8 cellular contexts compared by ENCODE assay signal in the genomic region with DNA sequence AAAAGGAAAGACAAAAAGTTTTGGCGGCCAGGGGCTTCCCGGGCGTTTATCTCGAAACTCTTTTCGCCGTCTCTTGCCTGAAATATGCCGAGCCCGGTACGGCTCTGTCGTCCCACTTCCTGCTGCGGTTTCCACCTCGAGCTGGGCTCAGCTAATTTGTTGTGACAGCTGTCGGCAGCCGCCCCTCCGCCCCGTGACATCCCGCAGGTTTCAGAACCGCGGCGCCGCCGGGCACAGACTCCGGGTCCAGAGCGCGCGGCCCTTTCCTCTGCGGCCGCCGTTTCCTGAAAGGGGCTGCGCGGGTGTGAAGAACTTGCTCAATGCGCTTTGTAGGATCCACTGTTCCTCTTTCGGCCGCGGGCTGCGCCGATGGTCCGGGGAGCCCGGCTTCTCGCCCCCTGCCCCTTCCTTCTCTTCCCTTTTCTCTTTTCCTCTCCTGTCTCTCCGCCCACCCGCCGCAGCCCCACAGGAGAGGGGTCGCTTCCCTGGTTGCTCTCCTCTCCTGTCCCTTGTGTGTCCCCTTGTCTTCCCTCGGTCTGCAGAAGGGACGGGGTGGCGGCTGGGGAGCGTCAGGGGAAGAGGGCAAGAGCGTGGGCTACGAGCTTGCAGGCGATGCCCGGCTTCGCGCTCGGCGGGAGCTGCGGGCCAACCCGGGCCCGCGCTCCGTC. TPM values are rescaled to one million over a fixed set of nuclear protein-coding genes. Genes with fewer than 3 reads are reported as not detected.
DNase-seq lines count a peak whose midpoint lies in the region; ATAC-seq and TF ChIP-seq lines count a peak whose summit lies in the region.

No MANE protein-coding gene starts in this region.

- ATAC-seq in HG02610 (IDR thresholded peaks at IDR 0.05; ENCODE audit: unreplicated experiment) = peak; percentile 46

- no peaks in the 10 kb centered on the region for H3K27me3 Mint-ChIP-seq in activated CD4-positive, alpha-beta T cell treated with anti-CD3 and anti-CD28 coated beads, Interleukin-2, amount 10 ng/mL, durations not matched to agents 7 days and 5 days

- DNase-seq in GM13977 (ENCODE audit: low spot score) (peak; percentile 90), NCI-H1105 (lab: John Stamatoyannopoulos, UW) (peak; percentile 5), dermis blood vessel endothelial cell (peak; percentile 61), lung microvascular endothelial cell (ENCODE audit: low read depth in 2 of 2) (peak; percentile 70 to 82), NCI-H2196 treated with DMSO at 0.1 percent for 48 hours (lab: John Stamatoyannopoulos, UW; ENCODE audit: unreplicated experiment) (no peak)
- peak; percentile 95 for DNase-seq in activated CD4-positive, alpha-beta T cell treated with anti-CD3 and anti-CD28 coated beads, Interleukin-2, amount 10 ng/mL, durations not matched to agents 7 days and 5 days
- peak; percentile 73 for DNase-seq in stimulated activated CD8-positive, alpha-beta memory T cell treated with anti-CD3 and anti-CD28 coated beads, Interleukin-15, amount 100 ng/mL, for 1 hour (ENCODE audit: low read depth)

- no peak for TF ChIP-seq CTCF in GM13977 (IDR thresholded peaks at IDR 0.05; ENCODE audit: extremely low read depth, insufficient read depth, missing control alignments)

- peaks cover 26% of the 10 kb centered on the region for H3K36me3 Mint-ChIP-seq in activated CD4-positive, alpha-beta T cell treated with anti-CD3 and anti-CD28 coated beads, Interleukin-2, amount 10 ng/mL, durations not matched to agents 7 days and 5 days (ENCODE audit: low read depth)

- in situ Hi-C loops in GM13977 (cut with MboI; ENCODE audit: low pct_unique_long_range_greater_than_20kb, low sequenced_read_pairs, unreplicated experiment) = no loop called here

- H3K4me1 Mint-ChIP-seq in activated CD4-positive, alpha-beta T cell treated with anti-CD3 and anti-CD28 coated beads, Interleukin-2, amount 10 ng/mL, durations not matched to agents 7 days and 5 days = peaks cover 61% of the 10 kb centered on the region

- peak overlapping the region; percentile 88 for H3K4me3 Mint-ChIP-seq in activated CD4-positive, alpha-beta T cell treated with anti-CD3 and anti-CD28 coated beads, Interleukin-2, amount 10 ng/mL, durations not matched to agents 7 days and 5 days

- H3K27ac Mint-ChIP-seq in activated CD4-positive, alpha-beta T cell treated with anti-CD3 and anti-CD28 coated beads, Interleukin-2, amount 10 ng/mL, durations not matched to agents 7 days and 5 days = peak overlapping the region; percentile 98

- POLR2A ChIA-PET in activated CD4-positive, alpha-beta T cell treated with anti-CD3 and anti-CD28 coated beads, Interleukin-2, amount 10 ng/mL, durations not matched to agents 7 days and 5 days (lab: Charles Lee) = interaction anchor here (0.7 to 2.6 kb wide), 4 partner anchors 9 to 202 kb away, joined by 3 to 25 read pairs (median 4); a partner anchor contains a TSS

- CTCF ChIA-PET in activated CD4-positive, alpha-beta T cell treated with anti-CD3 and anti-CD28 coated beads, Interleukin-2, amount 10 ng/mL, durations not matched to agents 7 days and 5 days (lab: Charles Lee) = interaction anchor here (0.7 to 2.1 kb wide), 5 partner anchors 16 to 130 kb away, joined by 4 to 9 read pairs (median 5); no protein-coding TSS in a partner anchor

- H3K9me3 Mint-ChIP-seq in activated CD4-positive, alpha-beta T cell treated with anti-CD3 and anti-CD28 coated beads, Interleukin-2, amount 10 ng/mL, durations not matched to agents 7 days and 5 days = no peaks in the 10 kb centered on the region

RNA-seq across cellular contexts. Expression of a gene that starts 0.6 kb away (rescaled TPM):
- total RNA-seq in activated CD4-positive, alpha-beta T cell treated with anti-CD3 and anti-CD28 coated beads, Interleukin-2, amount 10 ng/mL, durations not matched to agents 7 days and 5 days = 10 to 100 TPM; 47.2 to 50.5 TPM
- 11.4 and 15.4 TPM in 2 replicates for total RNA-seq in dermis blood vessel endothelial cell
- 8.5 and 9.7 TPM in 2 replicates for total RNA-seq in lung microvascular endothelial cell

RNA-seq across cellular contexts. Expression of a gene that starts 32.0 kb away (rescaled TPM):
- total RNA-seq in activated CD4-positive, alpha-beta T cell treated with anti-CD3 and anti-CD28 coated beads, Interleukin-2, amount 10 ng/mL, durations not matched to agents 7 days and 5 days = under 1 TPM; 0.22 to 0.27 TPM
- total RNA-seq in dermis blood vessel endothelial cell (0.05 and 0.51 TPM in 2 replicates), lung microvascular endothelial cell (under 0.01 and 0.20 TPM in 2 replicates)
